Comparison of ENCODE assay signal across 27 cellular contexts in the genomic region with DNA sequence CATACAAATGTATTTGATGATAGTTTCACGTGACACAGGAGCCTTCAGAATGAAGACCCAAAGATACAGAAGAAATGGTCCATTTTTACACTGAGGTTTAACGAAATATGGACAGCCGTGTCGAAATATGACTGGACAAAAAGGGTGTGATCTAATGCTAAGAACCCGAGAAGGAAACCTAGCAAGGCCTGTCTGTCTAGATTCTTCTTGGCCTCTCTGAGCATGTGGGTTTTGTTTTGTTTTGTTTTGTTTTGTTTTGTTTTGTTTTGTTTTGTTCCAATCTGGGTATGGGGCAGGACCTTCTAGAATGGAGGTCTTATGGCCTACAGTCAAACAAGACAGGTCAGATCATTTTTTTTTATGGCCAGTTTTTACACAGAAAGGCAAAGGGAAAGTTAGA.
DNase-seq lines count a peak whose midpoint lies in the region; ATAC-seq and TF ChIP-seq lines count a peak whose summit lies in the region.
"Had no signal": no experiment of that assay in that cellular context is flagged by ENCODE, and none has a peak within 500 bp of the region (broad histone marks: within the 10 kb centered on the region; RNA-seq: fewer than 3 reads in every experiment).

No MANE protein-coding gene starts in this region.

- H3K36me3 ChIP-seq in Caco-2 (ENCODE audit: control insufficient read depth, insufficient read depth, low read length) (no peaks in the 10 kb centered on the region), KOPT-K1 (ENCODE audit: insufficient read depth, low read length) (no peaks in the 10 kb centered on the region), neuronal stem cell (replicated peaks in 1 of 2; ENCODE audit: control insufficient read depth in 2 of 2, insufficient read depth in 2 of 2, low read length in 2 of 2) (no peaks in the 10 kb centered on the region)
- H3K36me3 ChIP-seq: SJCRH30, upper lobe of left lung had no signal

- no peak overlapping the region for H3K4me2 ChIP-seq in neuronal stem cell (ENCODE audit: insufficient read depth, low read length, poor library complexity, severe bottlenecking)

- no peak overlapping the region for H2BK5ac ChIP-seq in neuronal stem cell (ENCODE audit: low read length)

- H3K27me3 Mint-ChIP-seq in Caco-2 (ENCODE audit: insufficient read depth, unreplicated experiment), result no peaks in the 10 kb centered on the region
- H3K27me3 Mint-ChIP-seq: activated CD4-positive, alpha-beta T cell treated with anti-CD3 and anti-CD28 coated beads for 36 hours; activated T-cell treated with anti-CD3 and anti-CD28 coated beads, Interleukin-2, amount 50 U/mL, for 24 hours had no signal

- H2AFZ ChIP-seq in neuronal stem cell (ENCODE audit: low read length), result peak overlapping the region; percentile 72

- no peak overlapping the region for H2BK120ac ChIP-seq in neuronal stem cell (ENCODE audit: low read depth, low read length)

- H3K27me3 ChIP-seq in Caco-2 (replicated peaks; ENCODE audit: control insufficient read depth, insufficient read depth, low read length) (no peaks in the 10 kb centered on the region), neuronal stem cell (ENCODE audit: control insufficient read depth in 3 of 3, insufficient read depth in 3 of 3, low read depth in 1 of 3, low read length in 3 of 3) (no peaks in the 10 kb centered on the region)
- H3K27me3 ChIP-seq: SJCRH30, upper lobe of left lung had no signal

- no peak for ATAC-seq in HG03196 (IDR thresholded peaks at IDR 0.05; ENCODE audit: unreplicated experiment)
- no peak for ATAC-seq in activated naive CD4-positive, alpha-beta T cell treated with anti-CD3 and anti-CD28 coated beads, Interleukin-2, amount 50 U/mL, for 72 hours
- ATAC-seq: activated CD4-positive, alpha-beta T cell treated with anti-CD3 and anti-CD28 coated beads for 36 hours; effector memory CD8-positive, alpha-beta T cell; left ventricle myocardium superior had no signal

- H3K4ac ChIP-seq in neuronal stem cell (ENCODE audit: low read length), result no peak overlapping the region

- H3K9me3 Mint-ChIP-seq in Caco-2 (ENCODE audit: unreplicated experiment), result no peaks in the 10 kb centered on the region
- H3K9me3 Mint-ChIP-seq in activated naive CD4-positive, alpha-beta T cell treated with anti-CD3 and anti-CD28 coated beads, Interleukin-2, amount 50 U/mL, for 72 hours, result peaks cover 0 to 5% of the 10 kb centered on the region in 2 donors
- H3K9me3 Mint-ChIP-seq: activated T-cell treated with anti-CD3 and anti-CD28 coated beads, Interleukin-2, amount 50 U/mL, for 24 hours; effector memory CD8-positive, alpha-beta T cell; H9 had no signal

- H2AK5ac ChIP-seq in neuronal stem cell (ENCODE audit: low read depth, low read length), result no peak overlapping the region

- H3K14ac ChIP-seq in neuronal stem cell (ENCODE audit: low read length), result no peak overlapping the region

- no peak overlapping the region for H3K9ac ChIP-seq in neuronal stem cell (ENCODE audit: low read depth, low read length, poor library complexity)

- peaks cover 16% of the 10 kb centered on the region for H3K36me3 Mint-ChIP-seq in Caco-2 (ENCODE audit: insufficient read depth, unreplicated experiment)
- peaks cover 0 to 10% of the 10 kb centered on the region in 2 donors for H3K36me3 Mint-ChIP-seq in activated naive CD4-positive, alpha-beta T cell treated with anti-CD3 and anti-CD28 coated beads, Interleukin-2, amount 50 U/mL, for 72 hours

- H3K9me3 ChIP-seq in Caco-2 (no peaks in the 10 kb centered on the region), KOPT-K1 (ENCODE audit: insufficient read depth, low read length, poor library complexity, severe bottlenecking) (no peaks in the 10 kb centered on the region), neuronal stem cell (replicated peaks in 1 of 2; ENCODE audit: control insufficient read depth in 2 of 2, insufficient read depth in 1 of 2, low read depth in 1 of 2, low read length in 2 of 2) (no peaks in the 10 kb centered on the region)
- H3K9me3 ChIP-seq: SJCRH30, upper lobe of left lung had no signal

- no peak for DNase-seq in Caco-2
- no peak for DNase-seq in epithelial cell of prostate (ENCODE audit: low read depth, low spot score)
- no peak for DNase-seq in neuronal stem cell (ENCODE audit: low spot score)
- no peak for DNase-seq in hepatic stellate cell (ENCODE audit: low spot score)
- no peak for DNase-seq in activated naive CD4-positive, alpha-beta T cell treated with anti-CD3 and anti-CD28 coated beads, Interleukin-2, amount 50 U/mL, for 72 hours (ENCODE audit: low spot score in 2 of 2)
- DNase-seq: activated CD4-positive, alpha-beta T cell treated with anti-CD3 and anti-CD28 coated beads for 36 hours; activated gamma-delta T cell treated with Interleukin-2 at 50 U/mL for 16 hours; activated T-cell treated with anti-CD3 and anti-CD28 coated beads, Interleukin-2, amount 50 U/mL, for 24 hours; caudate nucleus; effector memory CD8-positive, alpha-beta T cell; foreskin fibroblast; H9; KG1; left ventricle myocardium superior; mesendoderm; MM.1S; NCI-H1436; NCI-H345; SJCRH30; stimulated activated CD4-positive, alpha-beta T cell treated with anti-CD3 and anti-CD28 coated beads, Interleukin-15, amount 100 ng/mL, for 24 hours; stimulated activated CD4-positive, alpha-beta T cell treated with anti-CD3 and anti-CD28 coated beads, Interleukin-4, amount 100 ng/mL, for 4 hours; T1000; upper lobe of left lung had no signal

- no peak overlapping the region for H2BK12ac ChIP-seq in neuronal stem cell (ENCODE audit: low read length)

- H3K4me3 ChIP-seq in Caco-2 (ENCODE audit: low read depth, low read length), result no peak overlapping the region
- no peak overlapping the region for H3K4me3 ChIP-seq in neuronal stem cell (ENCODE audit: low read length in 2 of 2)
- H3K4me3 ChIP-seq: SJCRH30, upper lobe of left lung had no signal

- H3K18ac ChIP-seq in neuronal stem cell (ENCODE audit: low read length), result no peak overlapping the region

- no peak overlapping the region for H4K8ac ChIP-seq in neuronal stem cell (ENCODE audit: low read depth, low read length)

- TF ChIP-seq CTCF in Caco-2 (IDR thresholded peaks at IDR 0.05; ENCODE audit: insufficient read depth in 1 of 2, low read depth in 1 of 2, low read length in 1 of 2, severe bottlenecking in 1 of 2, unreplicated experiment in 1 of 2), result no peak

- H3K4me1 ChIP-seq in Caco-2 (peaks cover 87% of the 10 kb centered on the region), neuronal stem cell (ENCODE audit: control insufficient read depth in 2 of 2, insufficient read depth in 1 of 2, low read depth in 1 of 2, low read length in 2 of 2) (peaks cover 23 to 24% of the 10 kb centered on the region in 2 donors)
- H3K4me1 ChIP-seq: SJCRH30 had no signal

- H2BK15ac ChIP-seq in neuronal stem cell (ENCODE audit: low read length), result no peak overlapping the region

- no peaks in the 10 kb centered on the region for H3K79me1 ChIP-seq in neuronal stem cell (ENCODE audit: low read depth, low read length)

- no CpG with 5 or more reads among the region's 5 CpGs for WGBS in neuronal stem cell (ENCODE audit: extremely low coverage in 2 of 2, insufficient read length in 2 of 2, insufficient replicate concordance in 1 of 2), 2 donors

- H3K4me1 Mint-ChIP-seq in Caco-2 (ENCODE audit: low read depth, unreplicated experiment), result peaks cover 68% of the 10 kb centered on the region

- CTCF ChIA-PET in Caco-2 (lab: Charles Lee), result no interaction called here

- no peak overlapping the region for H4K91ac ChIP-seq in neuronal stem cell (ENCODE audit: low read depth, low read length, poor library complexity)

- intact Hi-C loops in Caco-2 (cut with micrococcal nuclease; ENCODE audit: unreplicated experiment), result no loop called here

- H3K23ac ChIP-seq in neuronal stem cell (ENCODE audit: low read depth, low read length, poor library complexity), result no peak overlapping the region

- peak overlapping the region; percentile 98 for H3K27ac Mint-ChIP-seq in Caco-2 (ENCODE audit: unreplicated experiment)
- H3K27ac Mint-ChIP-seq in activated naive CD4-positive, alpha-beta T cell treated with anti-CD3 and anti-CD28 coated beads, Interleukin-2, amount 50 U/mL, for 72 hours, result peak overlapping the region in 1 of 2 donors; percentile 3
- H3K27ac Mint-ChIP-seq: activated CD4-positive, alpha-beta T cell treated with anti-CD3 and anti-CD28 coated beads for 36 hours; effector memory CD8-positive, alpha-beta T cell had no signal

- H3K27ac ChIP-seq in KOPT-K1 (ENCODE audit: low read depth, low read length, poor library complexity, severe bottlenecking), result peak overlapping the region; percentile 28
- H3K27ac ChIP-seq in epithelial cell of prostate, result peak overlapping the region; percentile 46
- no peak overlapping the region for H3K27ac ChIP-seq in neuronal stem cell (replicated peaks; ENCODE audit: low read length)
- H3K27ac ChIP-seq: HL-60, SJCRH30, upper lobe of left lung, VCaP had no signal

- H3K4me3 Mint-ChIP-seq in Caco-2 (ENCODE audit: unreplicated experiment), result peak overlapping the region; percentile 32
- H3K4me3 Mint-ChIP-seq: activated CD4-positive, alpha-beta T cell treated with anti-CD3 and anti-CD28 coated beads for 36 hours; activated T-cell treated with anti-CD3 and anti-CD28 coated beads, Interleukin-2, amount 50 U/mL, for 24 hours; effector memory CD8-positive, alpha-beta T cell; H9 had no signal

- BruUV-seq in Caco-2 (replicated peaks; lab: Mats Ljungman, UMichigan), result no TSS peak

- POLR2A ChIA-PET in Caco-2 (lab: Charles Lee), result no interaction called here
